16 cellular contexts compared by ENCODE assay signal in genomic region chr1:23578997-23579363, GRCh38. TPM values are rescaled to one million over a fixed set of nuclear protein-coding genes. Genes with fewer than 3 reads are reported as not detected.
A peak's percentile ranks its signal among the peaks of the same experiment; 100 is the strongest.
DNase-seq lines count a peak whose midpoint lies in the region; ATAC-seq, FAIRE-seq and TF ChIP-seq lines count a peak whose summit lies in the region.
"Had no signal": no experiment of that assay in that cellular context is flagged by ENCODE, and none has a peak within 500 bp of the region (broad histone marks: within the 10 kb centered on the region; RNA-seq: fewer than 3 reads in every experiment).

No MANE protein-coding gene starts in this region.

- H3K27ac ChIP-seq in Peyer's patch (peak overlapping the region; percentile 48 to 80 (median 66)), lower lobe of right lung (peak overlapping the region; percentile 33)
- H3K27ac ChIP-seq: testis had no signal

- H3K9me3 ChIP-seq in Peyer's patch = no peaks in the 10 kb centered on the region
- no peaks in the 10 kb centered on the region for H3K9me3 ChIP-seq in lower lobe of right lung
- H3K9me3 ChIP-seq: testis had no signal

- TF ChIP-seq POLR2A in Peyer's patch (IDR thresholded peaks at IDR 0.05) = no peak

- H3K4me3 ChIP-seq in Peyer's patch (no peak overlapping the region), lower lobe of right lung (no peak overlapping the region)
- H3K4me3 ChIP-seq: testis had no signal

- TF ChIP-seq CTCF in Peyer's patch (IDR thresholded peaks at IDR 0.05) (no peak), lower lobe of right lung (IDR thresholded peaks at IDR 0.05) (no peak), glutamatergic neuron (IDR thresholded peaks at IDR 0.05; ENCODE audit: partially characterized antibody, unreplicated experiment) (no peak)

- peaks cover 23% of the 10 kb centered on the region for H3K4me1 Mint-ChIP-seq in activated CD4-positive, alpha-beta T cell treated with anti-CD3 and anti-CD28 coated beads, Interleukin-2, amount 10 ng/mL, durations not matched to agents 24 days and 14 days
- peaks cover 80% of the 10 kb centered on the region for H3K4me1 Mint-ChIP-seq in stimulated activated naive CD8-positive, alpha-beta T cell treated with anti-CD3 and anti-CD28 coated beads, Interleukin-15, amount 100 ng/mL, for 72 hours
- H3K4me1 Mint-ChIP-seq in glutamatergic neuron (ENCODE audit: low read depth, unreplicated experiment) = peaks cover 7% of the 10 kb centered on the region

- H3K36me3 ChIP-seq in Peyer's patch (no peaks in the 10 kb centered on the region), lower lobe of right lung (no peaks in the 10 kb centered on the region)

- H3K27me3 Mint-ChIP-seq in activated CD4-positive, alpha-beta T cell treated with anti-CD3 and anti-CD28 coated beads, Interleukin-2, amount 10 ng/mL, durations not matched to agents 24 days and 14 days = no peaks in the 10 kb centered on the region
- H3K27me3 Mint-ChIP-seq in stimulated activated naive CD8-positive, alpha-beta T cell treated with anti-CD3 and anti-CD28 coated beads, Interleukin-15, amount 100 ng/mL, for 72 hours = no peaks in the 10 kb centered on the region
- H3K27me3 Mint-ChIP-seq in glutamatergic neuron (ENCODE audit: unreplicated experiment) = peaks cover 2% of the 10 kb centered on the region

- FAIRE-seq in frontal cortex (lab: Jason Lieb, UNC) = no peak
- FAIRE-seq: bronchial epithelial cell, endometrium had no signal

- H3K36me3 Mint-ChIP-seq in activated CD4-positive, alpha-beta T cell treated with anti-CD3 and anti-CD28 coated beads, Interleukin-2, amount 10 ng/mL, durations not matched to agents 24 days and 14 days (ENCODE audit: low read depth) = peaks cover 2% of the 10 kb centered on the region
- H3K36me3 Mint-ChIP-seq in glutamatergic neuron (ENCODE audit: unreplicated experiment) = peaks cover 7% of the 10 kb centered on the region

- ATAC-seq in lower lobe of right lung = no peak
- no peak for ATAC-seq in stimulated activated naive CD8-positive, alpha-beta T cell treated with anti-CD3 and anti-CD28 coated beads, Interleukin-15, amount 100 ng/mL, for 72 hours
- ATAC-seq: HCT116 had no signal

- peaks cover 0 to 27% (median 12%) of the 10 kb centered on the region in 4 donors for H3K4me1 ChIP-seq in Peyer's patch
- H3K4me1 ChIP-seq in lower lobe of right lung = peaks cover 38% of the 10 kb centered on the region

- intact Hi-C loops in activated CD4-positive, alpha-beta T cell treated with anti-CD3 and anti-CD28 coated beads, Interleukin-2, amount 10 ng/mL, durations not matched to agents 24 days and 14 days (cut with micrococcal nuclease) = loop anchor here (5.0 kb wide), 1 partner anchor 38 kb away; no protein-coding TSS in a partner anchor
- intact Hi-C loops in lower lobe of right lung (cut with DNase I) = no loop called here

- H3K4me3 Mint-ChIP-seq in activated CD4-positive, alpha-beta T cell treated with anti-CD3 and anti-CD28 coated beads, Interleukin-2, amount 10 ng/mL, durations not matched to agents 24 days and 14 days = peak overlapping the region; percentile 28
- H3K4me3 Mint-ChIP-seq in stimulated activated naive CD8-positive, alpha-beta T cell treated with anti-CD3 and anti-CD28 coated beads, Interleukin-15, amount 100 ng/mL, for 72 hours = peak overlapping the region; percentile 3 to 52
- H3K4me3 Mint-ChIP-seq in glutamatergic neuron (ENCODE audit: unreplicated experiment) = no peak overlapping the region

- H3K9me3 Mint-ChIP-seq in activated CD4-positive, alpha-beta T cell treated with anti-CD3 and anti-CD28 coated beads, Interleukin-2, amount 10 ng/mL, durations not matched to agents 24 days and 14 days = no peaks in the 10 kb centered on the region
- H3K9me3 Mint-ChIP-seq in stimulated activated naive CD8-positive, alpha-beta T cell treated with anti-CD3 and anti-CD28 coated beads, Interleukin-15, amount 100 ng/mL, for 72 hours = no peaks in the 10 kb centered on the region
- peaks cover 2% of the 10 kb centered on the region for H3K9me3 Mint-ChIP-seq in glutamatergic neuron (ENCODE audit: unreplicated experiment)

- H3K27me3 ChIP-seq in Peyer's patch = no peaks in the 10 kb centered on the region
- H3K27me3 ChIP-seq in lower lobe of right lung (ENCODE audit: low read depth) = no peaks in the 10 kb centered on the region
- H3K27me3 ChIP-seq: testis had no signal

- peak; percentile 55 for DNase-seq in activated CD4-positive, alpha-beta T cell treated with anti-CD3 and anti-CD28 coated beads, Interleukin-2, amount 10 ng/mL, durations not matched to agents 24 days and 14 days
- DNase-seq in activated CD4-positive, alpha-beta T cell treated with anti-CD3 and anti-CD28 coated beads, Interleukin-2, amount 50 U/mL, for 1 hour = no peak
- no peak for DNase-seq in Peyer's patch
- DNase-seq in lower lobe of right lung = no peak
- no peak for DNase-seq in stimulated activated naive CD8-positive, alpha-beta T cell treated with anti-CD3 and anti-CD28 coated beads, Interleukin-15, amount 100 ng/mL, for 72 hours
- DNase-seq in NAMALWA (ENCODE audit: low spot score) = no peak
- DNase-seq in frontal cortex (ENCODE audit: low spot score in 2 of 2) = no peak
- DNase-seq in glutamatergic neuron = no peak
- DNase-seq: ACHN, DND-41, hypothalamus, RPMI8226, testis had no signal

- H3K27ac Mint-ChIP-seq in activated CD4-positive, alpha-beta T cell treated with anti-CD3 and anti-CD28 coated beads, Interleukin-2, amount 10 ng/mL, durations not matched to agents 24 days and 14 days = peak overlapping the region; percentile 47
- no peak overlapping the region for H3K27ac Mint-ChIP-seq in stimulated activated naive CD8-positive, alpha-beta T cell treated with anti-CD3 and anti-CD28 coated beads, Interleukin-15, amount 100 ng/mL, for 72 hours
- no peak overlapping the region for H3K27ac Mint-ChIP-seq in glutamatergic neuron (ENCODE audit: unreplicated experiment)

RNA-seq across cellular contexts. Expression of gene ID3, which starts 19.7 kb away (rescaled TPM):
- total RNA-seq in activated CD4-positive, alpha-beta T cell treated with anti-CD3 and anti-CD28 coated beads, Interleukin-2, amount 10 ng/mL, durations not matched to agents 24 days and 14 days = 21.2 and 23.5 TPM in 2 replicates
- total RNA-seq in Peyer's patch = 100 to 1,000 TPM; 121 to 224 (median 167) TPM
- 137 TPM for total RNA-seq in lower lobe of right lung
- total RNA-seq in frontal cortex = 22.4 TPM
- total RNA-seq in glutamatergic neuron (ENCODE audit: unreplicated experiment) = 10.9 TPM

RNA-seq across cellular contexts. Expression of gene E2F2, which starts 47.9 kb away (rescaled TPM):
- 30.4 and 33.7 TPM in 2 replicates for total RNA-seq in activated CD4-positive, alpha-beta T cell treated with anti-CD3 and anti-CD28 coated beads, Interleukin-2, amount 10 ng/mL, durations not matched to agents 24 days and 14 days
- total RNA-seq in Peyer's patch (10 to 100 TPM in 3 of 4 donors, 1 to 10 TPM in 1; 6.8 to 16.4 (median 13.6) TPM), lower lobe of right lung (1.1 TPM), frontal cortex (1.2 TPM), glutamatergic neuron (ENCODE audit: unreplicated experiment) (5.4 TPM)
